Comparison of ENCODE assay signal across 12 cellular contexts in genomic region chr12:14957769-14958168, GRCh38. TPM values are rescaled to one million over a fixed set of nuclear protein-coding genes. Genes with fewer than 3 reads are reported as not detected.
DNase-seq lines count a peak whose midpoint lies in the region; ATAC-seq and TF ChIP-seq lines count a peak whose summit lies in the region.
"Had no signal": no experiment of that assay in that cellular context is flagged by ENCODE, and none has a peak within 500 bp of the region (broad histone marks: within the 10 kb centered on the region; RNA-seq: fewer than 3 reads in every experiment).

No MANE protein-coding gene starts in this region.

- H3K9me3 ChIP-seq in breast epithelium (no peaks in the 10 kb centered on the region), mammary epithelial cell (replicated peaks; ENCODE audit: insufficient read depth, low read length) (no peaks in the 10 kb centered on the region), transverse colon (no peaks in the 10 kb centered on the region)

- H3K27ac ChIP-seq in breast epithelium (peak overlapping the region; percentile 63 to 69), mammary epithelial cell (ENCODE audit: insufficient read depth, low read depth, low read length) (no peak overlapping the region), transverse colon (peak overlapping the region; percentile 49 to 76 (median 70))
- H3K27ac ChIP-seq: KMS-11 had no signal

- POLR2A ChIA-PET in activated B cell treated with CpG ODN at 0.5 μM for 24 hours (lab: Charles Lee) = interaction anchor here (0.7 to 7.2 kb wide), 7 partner anchors 10 to 185 kb away, joined by 3 to 98 read pairs (median 10); partner anchors contain the start of genes C12orf60, ERP27 and WBP11

- WGBS in mammary epithelial cell (ENCODE audit: low coverage, missing lambda C conversion rate) = 100% methylated on average over 3 of the region's 3 CpGs
- WGBS in transverse colon (ENCODE audit: low coverage in 1 of 2), 2 donors = 57 to 86% methylated on average over 1 to 3 of the region's 3 CpGs

- peak overlapping the region in 2 of 3 donors; percentile 2 to 18 for H3K4me3 ChIP-seq in breast epithelium
- H3K4me3 ChIP-seq in mammary epithelial cell (replicated peaks in 1 of 3; ENCODE audit: insufficient read depth in 1 of 3, low read depth in 2 of 3, low read length in 3 of 3) = no peak overlapping the region
- H3K4me3 ChIP-seq in transverse colon = peak overlapping the region in 1 of 4 donors; percentile 47

- peaks cover 64% of the 10 kb centered on the region for H3K79me2 ChIP-seq in mammary epithelial cell (ENCODE audit: insufficient read depth, low read length)

- DNase-seq in breast epithelium (ENCODE audit: low spot score in 2 of 2) (no peak), mammary epithelial cell (no peak), activated B cell treated with CpG ODN at 0.5 μM for 24 hours (no peak), memory B cell (ENCODE audit: low spot score in 2 of 2) (no peak), transverse colon (peak; percentile 11), NOMO-1 treated with dmso at 0.1 percent for 144 hours (lab: John Stamatoyannopoulos, UW; ENCODE audit: unreplicated experiment) (no peak), RKO (ENCODE audit: low spot score) (no peak)
- DNase-seq: C1 segment of cervical spinal cord, PC-3 had no signal

- H3K4me1 Mint-ChIP-seq in activated B cell treated with CpG ODN at 0.5 μM for 24 hours (peaks cover 88% of the 10 kb centered on the region), memory B cell (peaks cover 41% of the 10 kb centered on the region)

- H3K27me3 Mint-ChIP-seq in activated B cell treated with CpG ODN at 0.5 μM for 24 hours (no peaks in the 10 kb centered on the region), memory B cell (no peaks in the 10 kb centered on the region)

- H3K9ac ChIP-seq in mammary epithelial cell (ENCODE audit: insufficient read depth, low read length) = no peak overlapping the region
- H3K9ac ChIP-seq: KMS-11 had no signal

- in situ Hi-C loops in mammary epithelial cell (cut with MboI; ENCODE audit: low sequenced_read_pairs in 2 of 2) (no loop called here), transverse colon (cut with MboI; ENCODE audit: low pct_ligation_motif_present in 1 of 4, low pct_unique_long_range_greater_than_20kb in 1 of 4, low sequenced_read_pairs in 3 of 4) (no loop called here)

- H3K27ac Mint-ChIP-seq in activated B cell treated with CpG ODN at 0.5 μM for 24 hours = peak overlapping the region; percentile 98
- peak overlapping the region; percentile 92 for H3K27ac Mint-ChIP-seq in memory B cell

- no peaks in the 10 kb centered on the region for H3K4me1 ChIP-seq in breast epithelium
- peaks cover 22% of the 10 kb centered on the region for H3K4me1 ChIP-seq in mammary epithelial cell (ENCODE audit: insufficient read depth, low read length)
- peaks cover 0 to 27% (median 8%) of the 10 kb centered on the region in 4 donors for H3K4me1 ChIP-seq in transverse colon

- H3K9me3 Mint-ChIP-seq in activated B cell treated with CpG ODN at 0.5 μM for 24 hours (no peaks in the 10 kb centered on the region), memory B cell (no peaks in the 10 kb centered on the region)

- TF ChIP-seq CTCF in breast epithelium (IDR thresholded peaks at IDR 0.05) = no peak
- TF ChIP-seq CTCF in mammary epithelial cell (conservative IDR thresholded peaks at IDR 0.05 in 1 of 2, IDR thresholded peaks at IDR 0.05 in 1 of 2; ENCODE audit: extremely low read depth in 1 of 2, insufficient read depth in 1 of 2, low read depth in 1 of 2, low read length in 2 of 2) = no peak
- no peak for TF ChIP-seq CTCF in activated B cell treated with CpG ODN at 0.5 μM for 24 hours (IDR thresholded peaks at IDR 0.05)
- TF ChIP-seq CTCF in transverse colon (IDR thresholded peaks at IDR 0.05) = no peak

- H3K27me3 ChIP-seq in breast epithelium (no peaks in the 10 kb centered on the region), mammary epithelial cell (ENCODE audit: insufficient read depth, low read length) (no peaks in the 10 kb centered on the region), transverse colon (no peaks in the 10 kb centered on the region)

- H3K4me3 Mint-ChIP-seq in activated B cell treated with CpG ODN at 0.5 μM for 24 hours (peak overlapping the region; percentile 96), memory B cell (peak overlapping the region; percentile 98)

- no peak overlapping the region for H3K4me2 ChIP-seq in mammary epithelial cell (ENCODE audit: insufficient read depth, low read depth, low read length)
- H3K4me2 ChIP-seq: KMS-11 had no signal

- TF ChIP-seq POLR2A in breast epithelium (IDR thresholded peaks at IDR 0.05) (no peak), transverse colon (IDR thresholded peaks at IDR 0.05) (no peak)

- H3K36me3 ChIP-seq in breast epithelium = no peaks in the 10 kb centered on the region
- no peaks in the 10 kb centered on the region for H3K36me3 ChIP-seq in mammary epithelial cell (ENCODE audit: insufficient read depth, low read length)
- no peaks in the 10 kb centered on the region for H3K36me3 ChIP-seq in transverse colon

- intact Hi-C loops in breast epithelium (cut with DNase I; ENCODE audit: low total_unique reads) = no loop called here
- intact Hi-C loops in mammary epithelial cell (cut with micrococcal nuclease) = no loop called here
- intact Hi-C loops in activated B cell treated with CpG ODN at 0.5 μM for 24 hours (cut with micrococcal nuclease) = loop anchor here (2.0 to 10.0 kb wide), 5 partner anchors 563 to 1857 kb away; no protein-coding TSS in a partner anchor
- intact Hi-C loops in transverse colon (cut with DNase I; ENCODE audit: low total_unique reads) = no loop called here

- no peak for TF ChIP-seq EP300 in transverse colon (IDR thresholded peaks at IDR 0.05; ENCODE audit: low read depth)

- no peak for ATAC-seq in activated B cell treated with CpG ODN at 0.5 μM for 24 hours (ENCODE audit: low read depth)
- ATAC-seq in memory B cell (ENCODE audit: low read depth) = no peak
- ATAC-seq in HG02610 (IDR thresholded peaks at IDR 0.05; ENCODE audit: unreplicated experiment) = no peak
- ATAC-seq: PC-3 had no signal

- BruUV-seq in mammary epithelial cell (replicated peaks; lab: Mats Ljungman, UMichigan) = no TSS peak

- H2AFZ ChIP-seq in mammary epithelial cell (ENCODE audit: low read depth, low read length) = no peak overlapping the region

- CTCF ChIA-PET in mammary epithelial cell (lab: Charles Lee; ENCODE audit: low non-redundant PET) = no interaction called here
- CTCF ChIA-PET in activated B cell treated with CpG ODN at 0.5 μM for 24 hours (lab: Charles Lee) = no interaction called here

- peaks cover 52% of the 10 kb centered on the region for H3K36me3 Mint-ChIP-seq in activated B cell treated with CpG ODN at 0.5 μM for 24 hours (ENCODE audit: low read depth)
- H3K36me3 Mint-ChIP-seq in memory B cell = peaks cover 25% of the 10 kb centered on the region

- dilution Hi-C loops in mammary epithelial cell (cut with HindIII; ENCODE audit: low sequenced_read_pairs) = no loop called here

- no peaks in the 10 kb centered on the region for H4K20me1 ChIP-seq in mammary epithelial cell (ENCODE audit: insufficient read depth, low read length)

RNA-seq across cellular contexts. Expression of gene ARHGDIB, which starts 3.6 kb away (rescaled TPM):
- total RNA-seq in breast epithelium = 100 to 1,000 TPM; 159 to 222 (median 168) TPM
- 10 to 100 TPM in 1 of 2 donors, 1 to 10 TPM in 1; 5.0 to 24.0 TPM for total RNA-seq in mammary epithelial cell
- polyA plus RNA-seq in mammary epithelial cell = 231 TPM
- 214 TPM for polyA minus RNA-seq in mammary epithelial cell
- total RNA-seq in activated B cell treated with CpG ODN at 0.5 μM for 24 hours = 680 and 738 TPM in 2 replicates
- total RNA-seq in transverse colon = 10 to 100 TPM; 36.7 to 69.5 (median 48.3) TPM

RNA-seq across cellular contexts. Expression of gene PDE6H, which starts 15.1 kb away (rescaled TPM):
- total RNA-seq in breast epithelium (not detected), mammary epithelial cell (not detected), activated B cell treated with CpG ODN at 0.5 μM for 24 hours (not detected in 2 replicates), transverse colon (not detected)
- polyA plus RNA-seq in mammary epithelial cell = not detected
- not detected for polyA minus RNA-seq in mammary epithelial cell
- total RNA-seq: PC-3, urinary bladder had no signal
- polyA plus RNA-seq: urinary bladder had no signal

RNA-seq across cellular contexts. Expression of gene ERP27, which starts 19.4 kb away (rescaled TPM):
- total RNA-seq in breast epithelium = 1 to 10 TPM in 2 of 3 donors, under 1 TPM in 1; 0.96 to 8.5 (median 7.8) TPM
- not detected for total RNA-seq in mammary epithelial cell
- 0.12 TPM for polyA plus RNA-seq in mammary epithelial cell
- not detected for polyA minus RNA-seq in mammary epithelial cell
- total RNA-seq in activated B cell treated with CpG ODN at 0.5 μM for 24 hours = 3.8 and 5.4 TPM in 2 replicates
- total RNA-seq in transverse colon = 1 to 10 TPM in 1 of 4 donors, under 1 TPM in 1, not detected in 2; 0.64 to 2.6 TPM
- total RNA-seq: PC-3 had no signal

Comparison
In these comparisons a context has a peak if more than half of its experiments do, and no peak if none do; other contexts are left out.
1. H3K4me3 ChIP-seq: peak in breast epithelium (2 of 3); none in mammary epithelial cell (0 of 3).